In the genomic region with DNA sequence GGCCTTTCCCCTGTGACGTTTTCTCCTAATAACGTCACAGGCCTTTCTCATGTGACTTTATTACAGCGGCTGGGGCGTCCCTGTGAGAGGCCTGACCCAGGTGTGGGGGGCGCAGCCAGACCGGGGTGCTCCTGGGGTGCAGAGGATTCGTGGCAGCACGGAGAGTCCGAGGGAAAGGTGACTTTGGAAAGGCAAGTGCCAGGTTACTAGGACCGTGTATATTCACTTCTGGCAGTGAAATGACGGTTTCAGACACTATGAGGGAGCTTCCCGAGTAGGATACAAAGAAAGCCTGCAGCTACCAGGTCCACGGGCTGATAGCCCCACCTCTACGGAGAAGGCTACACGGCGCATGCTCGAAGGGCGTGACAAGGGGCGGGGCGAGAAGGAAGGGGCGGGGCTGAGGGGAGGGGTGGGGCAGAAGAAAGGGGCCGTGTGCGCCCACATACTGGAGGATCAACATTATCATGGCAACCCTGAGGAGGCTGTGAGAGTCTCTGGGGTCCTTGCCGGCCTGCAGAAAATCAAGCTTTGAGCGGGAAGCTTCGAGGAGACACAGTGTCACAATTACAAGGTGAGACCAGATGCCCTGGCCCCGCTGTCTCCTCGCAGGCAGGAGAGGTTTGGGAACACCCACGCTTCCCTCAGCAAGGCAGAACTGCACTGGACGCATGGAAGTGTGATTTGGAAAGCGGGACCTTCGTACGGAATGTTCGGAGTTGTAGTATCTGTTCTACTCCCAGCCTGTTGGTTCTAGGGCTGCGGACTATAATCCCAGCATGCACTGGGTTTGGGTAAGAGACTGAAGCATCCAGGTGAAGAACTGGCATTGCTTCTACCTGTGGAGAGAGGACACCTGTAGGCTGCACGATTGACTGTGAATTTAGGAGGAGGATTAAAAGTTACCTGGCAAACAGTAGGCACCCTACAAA, we compare ENCODE assay signal across 1 cellular context.
TF ChIP-seq lines count a peak whose summit lies in the region.

No MANE protein-coding gene starts in this region.

TF ChIP-seq in WTC11, 78 proteins besides CTCF, POLR2A, EP300 and RAD21 (continued from another document):
- TF ChIP-seq ZNF532 (CRISPR knock-in tag; IDR thresholded peaks at IDR 0.05; ENCODE audit: borderline replicate concordance): no peak
- TF ChIP-seq, protein P1, sequence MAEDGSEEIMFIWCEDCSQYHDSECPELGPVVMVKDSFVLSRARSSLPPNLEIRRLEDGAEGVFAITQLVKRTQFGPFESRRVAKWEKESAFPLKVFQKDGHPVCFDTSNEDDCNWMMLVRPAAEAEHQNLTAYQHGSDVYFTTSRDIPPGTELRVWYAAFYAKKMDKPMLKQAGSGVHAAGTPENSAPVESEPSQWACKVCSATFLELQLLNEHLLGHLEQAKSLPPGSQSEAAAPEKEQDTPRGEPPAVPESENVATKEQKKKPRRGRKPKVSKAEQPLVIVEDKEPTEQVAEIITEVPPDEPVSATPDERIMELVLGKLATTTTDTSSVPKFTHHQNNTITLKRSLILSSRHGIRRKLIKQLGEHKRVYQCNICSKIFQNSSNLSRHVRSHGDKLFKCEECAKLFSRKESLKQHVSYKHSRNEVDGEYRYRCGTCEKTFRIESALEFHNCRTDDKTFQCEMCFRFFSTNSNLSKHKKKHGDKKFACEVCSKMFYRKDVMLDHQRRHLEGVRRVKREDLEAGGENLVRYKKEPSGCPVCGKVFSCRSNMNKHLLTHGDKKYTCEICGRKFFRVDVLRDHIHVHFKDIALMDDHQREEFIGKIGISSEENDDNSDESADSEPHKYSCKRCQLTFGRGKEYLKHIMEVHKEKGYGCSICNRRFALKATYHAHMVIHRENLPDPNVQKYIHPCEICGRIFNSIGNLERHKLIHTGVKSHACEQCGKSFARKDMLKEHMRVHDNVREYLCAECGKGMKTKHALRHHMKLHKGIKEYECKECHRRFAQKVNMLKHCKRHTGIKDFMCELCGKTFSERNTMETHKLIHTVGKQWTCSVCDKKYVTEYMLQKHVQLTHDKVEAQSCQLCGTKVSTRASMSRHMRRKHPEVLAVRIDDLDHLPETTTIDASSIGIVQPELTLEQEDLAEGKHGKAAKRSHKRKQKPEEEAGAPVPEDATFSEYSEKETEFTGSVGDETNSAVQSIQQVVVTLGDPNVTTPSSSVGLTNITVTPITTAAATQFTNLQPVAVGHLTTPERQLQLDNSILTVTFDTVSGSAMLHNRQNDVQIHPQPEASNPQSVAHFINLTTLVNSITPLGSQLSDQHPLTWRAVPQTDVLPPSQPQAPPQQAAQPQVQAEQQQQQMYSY (CRISPR knock-in tag; IDR thresholded peaks at IDR 0.05): no peak
- TF ChIP-seq ZNF138 (CRISPR knock-in tag; conservative IDR thresholded peaks at IDR 0.05): no peak
- no peak for TF ChIP-seq TP53 (CRISPR knock-in tag; IDR thresholded peaks at IDR 0.05)
- no peak for TF ChIP-seq NR3C1 (CRISPR knock-in tag; conservative IDR thresholded peaks at IDR 0.05; ENCODE audit: low read depth)
- no peak for TF ChIP-seq AR (CRISPR knock-in tag; IDR thresholded peaks at IDR 0.05)
